21 cellular contexts compared by ENCODE assay signal in genomic region chr11:102551188-102551781, GRCh38. TPM values are rescaled to one million over a fixed set of nuclear protein-coding genes. Genes with fewer than 3 reads are reported as not detected.
DNase-seq lines count a peak whose midpoint lies in the region; ATAC-seq and TF ChIP-seq lines count a peak whose summit lies in the region.
"Had no signal": no experiment of that assay in that cellular context is flagged by ENCODE, and none has a peak within 500 bp of the region (broad histone marks: within the 10 kb centered on the region; RNA-seq: fewer than 3 reads in every experiment).

No MANE protein-coding gene starts in this region.

- DNase-seq in activated naive CD8-positive, alpha-beta T cell treated with anti-CD3 and anti-CD28 coated beads, Interleukin-2, amount 50 U/mL, for 24 hours = no peak
- no peak for DNase-seq in activated naive CD8-positive, alpha-beta T cell treated with anti-CD3 and anti-CD28 coated beads for 36 hours
- DNase-seq in OCI-LY7 (ENCODE audit: low spot score) = no peak
- DNase-seq in hepatocyte (ENCODE audit: low spot score) = no peak
- no peak for DNase-seq in upper lobe of left lung
- no peak for DNase-seq in UCSD-AML1 (lab: John Stamatoyannopoulos, UW; ENCODE audit: unreplicated experiment)
- DNase-seq in CD8-positive, alpha-beta T cell = no peak
- no peak for DNase-seq in HEK293T (ENCODE audit: extremely low spot score)
- DNase-seq: activated CD8-positive, alpha-beta memory T cell treated with anti-CD3 and anti-CD28 coated beads, Interleukin-2, amount 10 ng/mL, durations not matched to agents 7 days and 5 days; activated effector memory CD4-positive, alpha-beta T cell treated with Interleukin-2 at 50 U/mL for 16 hours; DND-41; hippocampal formation; NCI-H1417 treated with DMSO at 0.1 percent for 48 hours; NCI-H2227 treated with DMSO at 0.1 percent for 48 hours; SJCRH30; stimulated activated naive CD8-positive, alpha-beta T cell treated with anti-CD3 and anti-CD28 coated beads, Interleukin-15, amount 100 ng/mL, for 72 hours; T1000 had no signal

- H3K27ac Mint-ChIP-seq in activated naive CD8-positive, alpha-beta T cell treated with anti-CD3 and anti-CD28 coated beads, Interleukin-2, amount 50 U/mL, for 24 hours = peak overlapping the region; percentile 16
- H3K27ac Mint-ChIP-seq in activated naive CD8-positive, alpha-beta T cell treated with anti-CD3 and anti-CD28 coated beads for 36 hours = no peak overlapping the region
- H3K27ac Mint-ChIP-seq in CD8-positive, alpha-beta T cell = no peak overlapping the region
- H3K27ac Mint-ChIP-seq: activated CD8-positive, alpha-beta memory T cell treated with anti-CD3 and anti-CD28 coated beads, Interleukin-2, amount 10 ng/mL, durations not matched to agents 7 days and 5 days; CD14-positive monocyte had no signal

- H3K4me3 Mint-ChIP-seq in activated naive CD8-positive, alpha-beta T cell treated with anti-CD3 and anti-CD28 coated beads, Interleukin-2, amount 50 U/mL, for 24 hours = no peak overlapping the region
- no peak overlapping the region for H3K4me3 Mint-ChIP-seq in activated naive CD8-positive, alpha-beta T cell treated with anti-CD3 and anti-CD28 coated beads for 36 hours
- no peak overlapping the region for H3K4me3 Mint-ChIP-seq in CD8-positive, alpha-beta T cell
- H3K4me3 Mint-ChIP-seq: activated CD8-positive, alpha-beta memory T cell treated with anti-CD3 and anti-CD28 coated beads, Interleukin-2, amount 10 ng/mL, durations not matched to agents 7 days and 5 days; CD14-positive monocyte; stimulated activated naive CD8-positive, alpha-beta T cell treated with anti-CD3 and anti-CD28 coated beads, Interleukin-15, amount 100 ng/mL, for 72 hours had no signal

- H3K36me3 ChIP-seq in OCI-LY7 (ENCODE audit: insufficient read depth, low read length) (no peaks in the 10 kb centered on the region), hepatocyte (replicated peaks; ENCODE audit: insufficient read depth, low read depth) (no peaks in the 10 kb centered on the region), upper lobe of left lung (no peaks in the 10 kb centered on the region)
- H3K36me3 ChIP-seq in CD8-positive, alpha-beta T cell (ENCODE audit: insufficient read depth, low read length) = no peaks in the 10 kb centered on the region
- H3K36me3 ChIP-seq: neutrophil, SJCRH30 had no signal

- H3K79me2 ChIP-seq in OCI-LY7 (ENCODE audit: insufficient read depth, low read depth, low read length) = no peaks in the 10 kb centered on the region
- H3K79me2 ChIP-seq in hepatocyte = no peaks in the 10 kb centered on the region

- H3K27me3 ChIP-seq in hepatocyte (no peaks in the 10 kb centered on the region), upper lobe of left lung (no peaks in the 10 kb centered on the region)
- H3K27me3 ChIP-seq in CD8-positive, alpha-beta T cell (ENCODE audit: insufficient read depth, low read length) = no peaks in the 10 kb centered on the region
- H3K27me3 ChIP-seq: neutrophil, SJCRH30 had no signal

- no peak for TF ChIP-seq POLR2A in upper lobe of left lung (IDR thresholded peaks at IDR 0.05)

- H3K9me3 ChIP-seq in OCI-LY7 (ENCODE audit: low read length) (no peaks in the 10 kb centered on the region), hepatocyte (ENCODE audit: low read depth) (no peaks in the 10 kb centered on the region), upper lobe of left lung (no peaks in the 10 kb centered on the region)
- no peaks in the 10 kb centered on the region for H3K9me3 ChIP-seq in CD8-positive, alpha-beta T cell (ENCODE audit: low read length)
- H3K9me3 ChIP-seq: neutrophil, SJCRH30 had no signal

- TF ChIP-seq CTCF in OCI-LY7 (conservative IDR thresholded peaks at IDR 0.05; ENCODE audit: low read length) = no peak
- TF ChIP-seq CTCF in hepatocyte (IDR thresholded peaks at IDR 0.05; ENCODE audit: poor library complexity) = no peak
- TF ChIP-seq CTCF in upper lobe of left lung (IDR thresholded peaks at IDR 0.05) = no peak
- TF ChIP-seq CTCF in CD8-positive, alpha-beta T cell (IDR thresholded peaks at IDR 0.05) = no peak

- H3K27me3 Mint-ChIP-seq in activated naive CD8-positive, alpha-beta T cell treated with anti-CD3 and anti-CD28 coated beads, Interleukin-2, amount 50 U/mL, for 24 hours = no peaks in the 10 kb centered on the region
- H3K27me3 Mint-ChIP-seq in activated naive CD8-positive, alpha-beta T cell treated with anti-CD3 and anti-CD28 coated beads for 36 hours = no peaks in the 10 kb centered on the region
- no peaks in the 10 kb centered on the region for H3K27me3 Mint-ChIP-seq in CD8-positive, alpha-beta T cell (ENCODE audit: low read depth)
- H3K27me3 Mint-ChIP-seq: stimulated activated naive CD8-positive, alpha-beta T cell treated with anti-CD3 and anti-CD28 coated beads, Interleukin-15, amount 100 ng/mL, for 72 hours had no signal

- H4K20me1 ChIP-seq in OCI-LY7 (ENCODE audit: insufficient read depth, low read length) (no peaks in the 10 kb centered on the region), hepatocyte (ENCODE audit: insufficient read depth, poor library complexity, severe bottlenecking) (no peaks in the 10 kb centered on the region)

- H3K4me3 ChIP-seq in OCI-LY7 (ENCODE audit: low read depth, low read length, poor library complexity, severe bottlenecking) (no peak overlapping the region), hepatocyte (no peak overlapping the region), upper lobe of left lung (no peak overlapping the region)
- no peak overlapping the region for H3K4me3 ChIP-seq in CD8-positive, alpha-beta T cell (ENCODE audit: low read depth, low read length)
- H3K4me3 ChIP-seq: SJCRH30 had no signal

- H3K4me1 Mint-ChIP-seq in activated naive CD8-positive, alpha-beta T cell treated with anti-CD3 and anti-CD28 coated beads, Interleukin-2, amount 50 U/mL, for 24 hours = peaks cover 13% of the 10 kb centered on the region
- H3K4me1 Mint-ChIP-seq in activated naive CD8-positive, alpha-beta T cell treated with anti-CD3 and anti-CD28 coated beads for 36 hours = no peaks in the 10 kb centered on the region
- peaks cover 5% of the 10 kb centered on the region for H3K4me1 Mint-ChIP-seq in CD8-positive, alpha-beta T cell (ENCODE audit: low read depth)
- H3K4me1 Mint-ChIP-seq: stimulated activated naive CD8-positive, alpha-beta T cell treated with anti-CD3 and anti-CD28 coated beads, Interleukin-15, amount 100 ng/mL, for 72 hours had no signal

- H2AFZ ChIP-seq in OCI-LY7 (ENCODE audit: low read length) (peak overlapping the region; percentile 21), hepatocyte (no peak overlapping the region)

- POLR2A ChIA-PET in OCI-LY7 (lab: Charles Lee) = interaction anchor here (0.9 to 3.0 kb wide), 6 partner anchors 9 to 74 kb away, joined by 3 to 20 read pairs (median 5); no protein-coding TSS in a partner anchor
- POLR2A ChIA-PET in CD8-positive, alpha-beta T cell (lab: Charles Lee) = no interaction called here
- POLR2A ChIA-PET in HEK293T (lab: Yijun Ruan, JAX) = no interaction called here

- BruUV-seq in OCI-LY7 (replicated peaks; lab: Mats Ljungman, UMichigan) = no TSS peak

- CTCF ChIA-PET in OCI-LY7 (lab: Charles Lee; ENCODE audit: unreplicated experiment) = no interaction called here
- CTCF ChIA-PET in CD8-positive, alpha-beta T cell (lab: Charles Lee) = no interaction called here
- CTCF ChIA-PET in HEK293T (lab: Yijun Ruan, JAX) = no interaction called here

- peaks cover 10% of the 10 kb centered on the region for H3K4me1 ChIP-seq in OCI-LY7 (ENCODE audit: insufficient read depth, low read length, poor library complexity, severe bottlenecking)
- peaks cover 18% of the 10 kb centered on the region for H3K4me1 ChIP-seq in hepatocyte (ENCODE audit: insufficient read depth)
- H3K4me1 ChIP-seq in upper lobe of left lung = peaks cover 0 to 12% (median 0%) of the 10 kb centered on the region in 4 donors
- H3K4me1 ChIP-seq in CD8-positive, alpha-beta T cell (ENCODE audit: insufficient read depth, low read length) = no peaks in the 10 kb centered on the region
- H3K4me1 ChIP-seq: SJCRH30 had no signal

- ATAC-seq in activated naive CD8-positive, alpha-beta T cell treated with anti-CD3 and anti-CD28 coated beads, Interleukin-2, amount 50 U/mL, for 24 hours = no peak
- no peak for ATAC-seq in upper lobe of left lung (ENCODE audit: low FRiP score in 2 of 2)
- ATAC-seq in CD8-positive, alpha-beta T cell = no peak
- ATAC-seq: activated CD8-positive, alpha-beta memory T cell treated with anti-CD3 and anti-CD28 coated beads, Interleukin-2, amount 10 ng/mL, durations not matched to agents 7 days and 5 days; stimulated activated naive CD8-positive, alpha-beta T cell treated with anti-CD3 and anti-CD28 coated beads, Interleukin-15, amount 100 ng/mL, for 72 hours had no signal

- no peak for TF ChIP-seq EP300 in upper lobe of left lung (IDR thresholded peaks at IDR 0.05)

- no peaks in the 10 kb centered on the region for H3K36me3 Mint-ChIP-seq in activated naive CD8-positive, alpha-beta T cell treated with anti-CD3 and anti-CD28 coated beads, Interleukin-2, amount 50 U/mL, for 24 hours (ENCODE audit: low read depth)
- no peaks in the 10 kb centered on the region for H3K36me3 Mint-ChIP-seq in activated naive CD8-positive, alpha-beta T cell treated with anti-CD3 and anti-CD28 coated beads for 36 hours
- H3K36me3 Mint-ChIP-seq in CD8-positive, alpha-beta T cell = no peaks in the 10 kb centered on the region
- H3K36me3 Mint-ChIP-seq: activated CD8-positive, alpha-beta memory T cell treated with anti-CD3 and anti-CD28 coated beads, Interleukin-2, amount 10 ng/mL, durations not matched to agents 7 days and 5 days; CD14-positive monocyte had no signal

- intact Hi-C loops in OCI-LY7 (cut with micrococcal nuclease; ENCODE audit: unreplicated experiment) = no loop called here
- intact Hi-C loops in CD8-positive, alpha-beta T cell (cut with DNase I, micrococcal nuclease) = no loop called here

- H3K9me2 ChIP-seq in OCI-LY7 (ENCODE audit: insufficient read depth, low read length) = no peaks in the 10 kb centered on the region
- no peaks in the 10 kb centered on the region for H3K9me2 ChIP-seq in hepatocyte (replicated peaks; ENCODE audit: insufficient read depth)

- no peaks in the 10 kb centered on the region for H3K9me3 Mint-ChIP-seq in activated naive CD8-positive, alpha-beta T cell treated with anti-CD3 and anti-CD28 coated beads, Interleukin-2, amount 50 U/mL, for 24 hours
- H3K9me3 Mint-ChIP-seq in activated naive CD8-positive, alpha-beta T cell treated with anti-CD3 and anti-CD28 coated beads for 36 hours = no peaks in the 10 kb centered on the region
- H3K9me3 Mint-ChIP-seq in CD8-positive, alpha-beta T cell = no peaks in the 10 kb centered on the region
- H3K9me3 Mint-ChIP-seq: CD14-positive monocyte; stimulated activated naive CD8-positive, alpha-beta T cell treated with anti-CD3 and anti-CD28 coated beads, Interleukin-15, amount 100 ng/mL, for 72 hours had no signal

- H3K27ac ChIP-seq in OCI-LY7 (ENCODE audit: low read depth, low read length, poor library complexity, severe bottlenecking) (no peak overlapping the region), hepatocyte (peak overlapping the region; percentile 69), upper lobe of left lung (peak overlapping the region; percentile 27 to 75 (median 66))
- no peak overlapping the region for H3K27ac ChIP-seq in CD8-positive, alpha-beta T cell (ENCODE audit: low read depth, low read length)
- H3K27ac ChIP-seq: HL-60, KMS-11, neutrophil, SJCRH30 had no signal

- no peak overlapping the region for H3K4me2 ChIP-seq in OCI-LY7 (ENCODE audit: low read length)
- H3K4me2 ChIP-seq in hepatocyte = no peak overlapping the region
- H3K4me2 ChIP-seq: KMS-11 had no signal

- WGBS in hepatocyte (ENCODE audit: low lambda C conversion rate, missing lambda C conversion rate) = 78% methylated on average over 6 of the region's 6 CpGs
- 63 to 65% methylated on average over 6 of the region's 6 CpGs for WGBS in upper lobe of left lung, 2 donors

RNA-seq across cellular contexts. Expression of gene MMP7, which starts 20.7 kb away (rescaled TPM):
- not detected for total RNA-seq in activated naive CD8-positive, alpha-beta T cell treated with anti-CD3 and anti-CD28 coated beads for 36 hours
- not detected in 2 replicates for total RNA-seq in OCI-LY7 (2014; rRNA removed; shearing (Covaris generic))
- total RNA-seq in OCI-LY7 (2022) (not detected in 2 replicates), hepatocyte (1.9 and 5.0 TPM in 2 replicates), upper lobe of left lung (10 to 100 TPM in 4 of 6 donors, 1 to 10 TPM in 2; 2.4 to 66.5 (median 16.2) TPM)
- 2.8 and 3.4 TPM in 2 replicates for polyA plus RNA-seq in hepatocyte
- total RNA-seq in CD8-positive, alpha-beta T cell = not detected
- total RNA-seq: activated CD8-positive, alpha-beta memory T cell treated with anti-CD3 and anti-CD28 coated beads, Interleukin-2, amount 10 ng/mL, durations not matched to agents 7 days and 5 days; SJCRH30 had no signal
- polyA plus RNA-seq: CD14-positive monocyte had no signal

Comparison
In these comparisons a context has a peak if more than half of its experiments do, and no peak if none do; other contexts are left out.
1. H3K27ac ChIP-seq: peak in hepatocyte (single experiment) and upper lobe of left lung (4 of 4); none in OCI-LY7 (single experiment) and CD8-positive, alpha-beta T cell (single experiment).